Comparison of ENCODE assay signal across 17 cellular contexts in the genomic region with DNA sequence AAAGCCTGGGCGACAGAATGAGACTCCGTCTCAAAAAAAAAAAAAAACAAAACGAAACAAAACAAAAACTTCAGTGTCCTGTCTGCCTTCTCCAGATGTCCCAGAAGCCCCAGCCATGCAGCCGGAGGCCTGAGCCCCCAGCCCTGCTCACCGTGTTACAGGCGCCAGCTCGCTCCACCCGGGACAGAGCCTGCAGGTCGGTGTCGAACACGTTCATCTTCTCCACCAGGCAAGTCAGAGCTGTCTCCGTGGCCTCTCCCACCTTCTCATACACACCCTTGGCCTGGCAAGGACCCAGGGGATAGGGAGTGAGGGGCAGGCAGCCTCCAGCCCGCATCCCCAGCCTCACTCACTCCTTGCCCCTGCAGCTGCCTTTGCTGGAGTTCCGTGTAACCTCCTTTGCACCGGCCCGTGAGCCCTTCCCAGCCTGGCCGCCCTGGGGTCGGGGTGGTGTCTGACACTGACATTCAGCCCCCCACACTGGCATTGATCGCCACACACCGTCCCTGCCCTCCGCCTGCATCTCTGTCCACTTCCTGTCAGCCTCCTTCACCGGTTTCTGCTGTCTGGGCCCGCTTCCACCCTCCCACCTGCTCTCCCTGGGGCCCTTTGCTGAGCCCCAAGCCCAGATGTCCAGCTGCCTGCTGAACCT. TPM values are rescaled to one million over a fixed set of nuclear protein-coding genes. Genes with fewer than 3 reads are reported as not detected.
"Had no signal": no experiment of that assay in that cellular context is flagged by ENCODE, and none has a peak within 500 bp of the region (broad histone marks: within the 10 kb centered on the region; RNA-seq: fewer than 3 reads in every experiment).

No MANE protein-coding gene starts in this region.

- FAIRE-seq: astrocyte, kidney, pancreas had no signal

- DNase-seq: activated CD4-positive, alpha-beta T cell treated with anti-CD3 and anti-CD28 coated beads, Interleukin-2, amount 10 ng/mL, durations not matched to agents 7 days and 5 days; activated CD8-positive, alpha-beta memory T cell treated with anti-CD3 and anti-CD28 coated beads, Interleukin-2, amount 50 U/mL, for 48 hours; activated naive CD4-positive, alpha-beta T cell treated with Interleukin-2 at 50 U/mL for 16 hours; erythroblast; hippocampal formation; kidney; pancreas; stimulated activated CD4-positive, alpha-beta T cell treated with anti-CD3 and anti-CD28 coated beads, Interleukin-2, amount 100 ng/mL, for 48 hours; stimulated activated naive CD4-positive, alpha-beta T cell treated with Interleukin-2 at 50 U/mL for 16 hours; substantia nigra; uterus had no signal

- H3K4me1 Mint-ChIP-seq: activated CD4-positive, alpha-beta T cell treated with anti-CD3 and anti-CD28 coated beads, Interleukin-2, amount 10 ng/mL, durations not matched to agents 7 days and 5 days had no signal

- H3K27me3 Mint-ChIP-seq: activated CD4-positive, alpha-beta T cell treated with anti-CD3 and anti-CD28 coated beads, Interleukin-2, amount 10 ng/mL, durations not matched to agents 7 days and 5 days had no signal

- H3K4me1 ChIP-seq: pancreas, uterus had no signal

- H3K4me3 ChIP-seq: pancreas, uterus had no signal

- H3K27ac ChIP-seq: pancreas, uterus had no signal

- H3K36me3 ChIP-seq: uterus had no signal

- H3K27ac Mint-ChIP-seq: activated T-helper 1 cell treated with anti-CD3 and anti-CD28 coated beads, Interleukin-12 subunit alpha, Interleukin-12 subunit beta, Interleukin-2, Interleukin-4 antibody, amounts not matched to agents 30 ng/mL and 10 ng/mL and 1 ng/mL, durations not matched to agents 14 hours and 24 hours and 36 hours had no signal

- H3K9me3 ChIP-seq: pancreas, tibial nerve, uterus had no signal

- H3K4me3 Mint-ChIP-seq: activated CD4-positive, alpha-beta T cell treated with anti-CD3 and anti-CD28 coated beads, Interleukin-2, amount 10 ng/mL, durations not matched to agents 7 days and 5 days; activated T-helper 1 cell treated with anti-CD3 and anti-CD28 coated beads, Interleukin-12 subunit alpha, Interleukin-12 subunit beta, Interleukin-2, Interleukin-4 antibody, amounts not matched to agents 30 ng/mL and 10 ng/mL and 1 ng/mL, durations not matched to agents 14 hours and 24 hours and 36 hours had no signal

- ATAC-seq: pancreas had no signal

- H3K9me3 Mint-ChIP-seq: activated CD4-positive, alpha-beta T cell treated with anti-CD3 and anti-CD28 coated beads, Interleukin-2, amount 10 ng/mL, durations not matched to agents 7 days and 5 days; activated T-helper 1 cell treated with anti-CD3 and anti-CD28 coated beads, Interleukin-12 subunit alpha, Interleukin-12 subunit beta, Interleukin-2, Interleukin-4 antibody, amounts not matched to agents 30 ng/mL and 10 ng/mL and 1 ng/mL, durations not matched to agents 14 hours and 24 hours and 36 hours; neural crest cell had no signal

- H3K27me3 ChIP-seq: pancreas, tibial nerve, uterus had no signal

RNA-seq across cellular contexts. Expression of a gene that starts 20.9 kb away (rescaled TPM):
- total RNA-seq: dermis microvascular lymphatic vessel endothelial cell had no signal

RNA-seq across cellular contexts. Expression of a gene that starts 27.1 kb away (rescaled TPM):
- total RNA-seq: astrocyte, dermis microvascular lymphatic vessel endothelial cell, neural crest cell, renal cortical epithelial cell had no signal
